Comparison of ENCODE assay signal across 8 cellular contexts in the genomic region with DNA sequence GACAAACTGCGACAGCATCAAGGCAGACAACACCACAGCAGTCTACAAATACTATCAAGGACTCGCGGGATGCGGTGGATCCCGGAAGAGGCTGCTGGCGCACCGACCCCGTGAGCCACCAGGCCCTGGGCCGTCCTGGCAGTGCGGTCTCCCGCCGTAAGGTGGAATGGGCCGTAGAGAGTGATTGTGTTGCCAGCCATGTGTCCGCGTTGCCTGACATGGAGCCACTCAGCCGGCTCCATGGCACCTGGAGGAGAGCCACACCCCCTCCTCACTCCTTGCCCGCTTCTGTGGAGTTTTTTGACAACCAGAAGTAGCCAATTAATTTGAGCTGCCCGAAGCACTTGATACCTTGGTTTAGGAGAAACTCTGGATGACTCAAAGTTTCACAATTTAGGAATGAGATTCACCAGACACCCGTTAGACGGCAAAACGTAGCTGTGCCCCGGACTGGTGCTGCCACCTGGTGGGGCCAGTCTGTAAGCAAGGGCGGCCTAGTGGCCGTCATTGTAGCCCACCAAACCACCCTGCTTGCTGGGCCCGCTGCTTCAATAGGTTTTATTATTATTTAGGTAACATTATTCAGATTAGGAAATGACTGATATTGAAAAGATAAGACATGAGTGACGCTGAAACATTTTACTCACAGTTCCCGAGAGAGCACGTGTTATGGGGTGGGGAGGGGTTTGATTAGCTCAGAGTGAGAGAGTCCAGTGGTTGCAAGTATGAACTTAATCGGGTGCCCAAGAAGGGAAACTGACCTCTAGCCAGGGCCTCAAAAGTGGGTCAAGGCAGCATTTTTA. TPM values are rescaled to one million over a fixed set of nuclear protein-coding genes. Genes with fewer than 3 reads are reported as not detected.
A peak's percentile ranks its signal among the peaks of the same experiment; 100 is the strongest.
DNase-seq lines count a peak whose midpoint lies in the region; ATAC-seq and TF ChIP-seq lines count a peak whose summit lies in the region.

No MANE protein-coding gene starts in this region.

- no peaks in the 10 kb centered on the region for H3K36me3 ChIP-seq in lower lobe of right lung

- H3K4me3 ChIP-seq in lower lobe of right lung = peak overlapping the region; percentile 4

- TF ChIP-seq CTCF in AG09319 (IDR thresholded peaks at IDR 0.05; ENCODE audit: low read depth, low read length) = peak; percentile 97
- peak; percentile 91 for TF ChIP-seq CTCF in lower lobe of right lung (IDR thresholded peaks at IDR 0.05)

- H3K27me3 ChIP-seq in lower lobe of right lung (ENCODE audit: low read depth) = peaks cover 29% of the 10 kb centered on the region

- DNase-seq in AG09319 (ENCODE audit: extremely low read depth, low read depth) (peak; percentile 49), NCI-H226 (peak; percentile 61), dermis microvascular lymphatic vessel endothelial cell (ENCODE audit: low read depth in 2 of 2) (peak; percentile 47 to 68), lower lobe of right lung (peak; percentile 80)
- peak; percentile 54 to 63 for DNase-seq in activated CD4-positive, alpha-beta T cell treated with anti-CD3 and anti-CD28 coated beads, Interleukin-2, amount 50 U/mL, for 4 hours
- peak; percentile 38 for DNase-seq in stimulated activated CD8-positive, alpha-beta memory T cell treated with anti-CD3 and anti-CD28 coated beads, Interleukin-15, amount 100 ng/mL, for 24 hours (ENCODE audit: low read depth)

- intact Hi-C loops in lower lobe of right lung (cut with DNase I) = no loop called here

- no peak overlapping the region for H3K27ac ChIP-seq in lower lobe of right lung

- H3K9me3 ChIP-seq in lower lobe of right lung = no peaks in the 10 kb centered on the region

- ATAC-seq in GM18508 (IDR thresholded peaks at IDR 0.05; ENCODE audit: insufficient read depth, unreplicated experiment) = peak; percentile 55
- peak; percentile 78 for ATAC-seq in HG03066 (IDR thresholded peaks at IDR 0.05; ENCODE audit: low read depth, unreplicated experiment)
- ATAC-seq in lower lobe of right lung = peak; percentile 81

- peaks cover 8% of the 10 kb centered on the region for H3K4me1 ChIP-seq in lower lobe of right lung

RNA-seq across cellular contexts. Expression of gene IMP4, which starts 10.2 kb away (rescaled TPM):
- total RNA-seq in dermis microvascular lymphatic vessel endothelial cell = 75.4 and 78.1 TPM in 2 replicates
- 55.9 TPM for total RNA-seq in lower lobe of right lung

RNA-seq across cellular contexts. Expression of gene PTPN18, which starts 23.4 kb away (rescaled TPM):
- total RNA-seq in dermis microvascular lymphatic vessel endothelial cell (20.0 and 27.4 TPM in 2 replicates), lower lobe of right lung (74.1 TPM)
